ENCODE assay signal across 1 cellular context in genomic region chr5:172004824-172005237, GRCh38.
TF ChIP-seq lines count a peak whose summit lies in the region.

No MANE protein-coding gene starts in this region.

TF ChIP-seq in H1, 55 proteins besides CTCF, POLR2A, EP300 and RAD21 (continued from another document):
- TF ChIP-seq CHD7 (IDR thresholded peaks at IDR 0.05; ENCODE audit: insufficient replicate concordance, low read length) = no peak
- no peak for TF ChIP-seq TBP (IDR thresholded peaks at IDR 0.05; ENCODE audit: low read depth, low read length)
- no peak for TF ChIP-seq ZNF274 (IDR thresholded peaks at IDR 0.05; ENCODE audit: borderline replicate concordance, extremely low read depth, low read length)
- no peak for TF ChIP-seq MAFK (IDR thresholded peaks at IDR 0.05; ENCODE audit: low read depth, low read length)
- TF ChIP-seq TCF12 (IDR thresholded peaks at IDR 0.05; ENCODE audit: low read depth, low read length) = no peak
- no peak for TF ChIP-seq RXRA (IDR thresholded peaks at IDR 0.05; ENCODE audit: insufficient read depth, low read depth, low read length)
- TF ChIP-seq SAP30 (IDR thresholded peaks at IDR 0.05; ENCODE audit: insufficient read depth, insufficient replicate concordance, low read length) = no peak
- no peak for TF ChIP-seq SRF (IDR thresholded peaks at IDR 0.05; ENCODE audit: low read depth, low read length)
- no peak for TF ChIP-seq RNF2 (IDR thresholded peaks at IDR 0.05; ENCODE audit: borderline replicate concordance, low read depth, low read length, missing control alignments, poor library complexity, severe bottlenecking)
- TF ChIP-seq POU5F1 (IDR thresholded peaks at IDR 0.05; ENCODE audit: low read depth, low read length) = no peak
- no peak for TF ChIP-seq ASH2L (IDR thresholded peaks at IDR 0.05; ENCODE audit: low read length)
- no peak for TF ChIP-seq BRCA1 (IDR thresholded peaks at IDR 0.05; ENCODE audit: low read depth, low read length)
- no peak for TF ChIP-seq BACH1 (IDR thresholded peaks at IDR 0.05; ENCODE audit: low read length)
TF ChIP-seq in H1: peak in this region for 0.
